ENCODE assay signal across 25 cellular contexts in the genomic region with DNA sequence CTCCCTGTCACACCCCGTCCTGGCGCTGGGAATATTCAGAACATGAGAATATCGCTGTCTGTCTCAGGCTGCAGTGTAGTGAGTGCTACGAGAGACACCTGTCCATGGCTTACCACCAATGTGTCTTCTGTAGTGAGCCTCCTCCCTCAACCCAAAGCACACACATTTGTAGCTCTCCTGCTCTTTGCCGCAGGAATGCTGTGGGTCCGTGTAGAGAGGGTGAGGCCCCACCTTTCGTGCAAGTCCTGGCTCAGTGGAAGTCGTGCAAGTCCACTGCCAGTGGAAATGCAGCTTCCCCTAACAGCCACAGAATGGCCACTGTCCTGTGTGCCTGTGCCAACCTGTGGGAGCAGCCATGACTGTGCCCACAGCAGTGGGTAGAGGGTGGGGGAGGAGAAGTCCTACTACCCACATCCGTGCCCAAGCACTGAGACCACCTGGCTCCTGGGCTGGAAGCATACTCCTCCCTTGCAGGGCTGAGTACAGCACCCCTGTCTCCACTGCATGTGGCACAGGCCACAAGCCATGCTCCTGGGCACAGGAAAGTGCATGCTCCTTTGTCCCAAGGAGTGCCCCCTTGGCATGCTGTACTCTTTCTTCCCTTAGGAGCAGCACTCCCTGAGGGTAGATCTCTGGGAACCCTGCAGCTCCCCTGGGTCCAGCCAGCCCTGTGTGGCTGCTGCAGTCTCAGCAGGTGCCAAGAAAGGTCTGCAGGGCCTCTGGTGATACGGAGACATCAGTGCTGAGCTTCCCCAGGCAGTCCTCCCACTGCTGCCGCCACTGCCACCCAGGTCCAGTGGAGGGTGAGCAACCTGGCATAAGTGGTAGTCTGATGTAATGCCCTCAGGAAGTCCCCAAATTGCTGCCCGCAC. TPM values are rescaled to one million over a fixed set of nuclear protein-coding genes. Genes with fewer than 3 reads are reported as not detected.
A peak's percentile ranks its signal among the peaks of the same experiment; 100 is the strongest.
DNase-seq lines count a peak whose midpoint lies in the region; ATAC-seq and TF ChIP-seq lines count a peak whose summit lies in the region.
"Had no signal": no experiment of that assay in that cellular context is flagged by ENCODE, and none has a peak within 500 bp of the region (broad histone marks: within the 10 kb centered on the region; RNA-seq: fewer than 3 reads in every experiment).

No MANE protein-coding gene starts in this region.

- BruUV-seq in Calu3 (replicated peaks; lab: Mats Ljungman, UMichigan), result no TSS peak

- H3K4me1 Mint-ChIP-seq in Calu3 (ENCODE audit: low read depth, unreplicated experiment), result no peaks in the 10 kb centered on the region
- peaks cover 7% of the 10 kb centered on the region for H3K4me1 Mint-ChIP-seq in nephron progenitor cell

- CTCF ChIA-PET in Calu3 (lab: Charles Lee), result no interaction called here

- no peak for DNase-seq in Calu3
- DNase-seq in Jurkat, Clone E6-1 (ENCODE audit: low read depth, low spot score), result peak; percentile 79
- no peak for DNase-seq in left colon
- DNase-seq in nephron progenitor cell, result no peak
- DNase-seq in NCI-H2107 treated with DMSO at 0.1 percent for 48 hours (lab: John Stamatoyannopoulos, UW; ENCODE audit: unreplicated experiment), result no peak
- DNase-seq in foreskin fibroblast, result no peak
- no peak for DNase-seq in NCI-H82 treated with DMSO at 0.1 percent for 48 hours (lab: John Stamatoyannopoulos, UW; ENCODE audit: unreplicated experiment)
- DNase-seq: ACHN; activated CD4-positive, alpha-beta T cell treated with anti-CD3 and anti-CD28 coated beads for 4 hours; activated gamma-delta T cell; activated T-cell treated with anti-CD3 and anti-CD28 coated beads, Interleukin-2, amount 50 U/mL, for 1 hour; adrenal gland; BE2C; CD8-positive, alpha-beta memory T cell; DMS153; H7; NCI-H1436 treated with DMSO at 0.1 percent for 48 hours; NCI-H2107; occipital lobe; SK-N-SH; stomach; T-helper 17 cell; tibial artery had no signal

- H3K9me3 Mint-ChIP-seq in Calu3 (ENCODE audit: low read depth, unreplicated experiment), result no peaks in the 10 kb centered on the region
- peaks cover 54% of the 10 kb centered on the region for H3K9me3 Mint-ChIP-seq in nephron progenitor cell

- H3K4me3 ChIP-seq in Jurkat, Clone E6-1 (ENCODE audit: low read length), result peak overlapping the region; percentile 23
- H3K4me3 ChIP-seq in foreskin fibroblast (ENCODE audit: low read depth in 1 of 2, low read length in 2 of 2), result no peak overlapping the region
- H3K4me3 ChIP-seq: adrenal gland, stomach, tibial artery had no signal

- ATAC-seq in left colon (peak; percentile 18), HG02938 (IDR thresholded peaks at IDR 0.05; ENCODE audit: unreplicated experiment) (no peak)
- ATAC-seq: T-helper 17 cell had no signal

- H3K27ac Mint-ChIP-seq in Calu3 (ENCODE audit: unreplicated experiment), result peak overlapping the region; percentile 34
- H3K27ac Mint-ChIP-seq in nephron progenitor cell, result peak overlapping the region; percentile 43

- TF ChIP-seq CTCF in Calu3 (IDR thresholded peaks at IDR 0.05; ENCODE audit: unreplicated experiment), result no peak
- no peak for TF ChIP-seq CTCF in nephron progenitor cell (IDR thresholded peaks at IDR 0.05)
- TF ChIP-seq CTCF in foreskin fibroblast (IDR thresholded peaks at IDR 0.05; ENCODE audit: low read depth, low read length), result no peak

- no peak overlapping the region for H3K4me3 Mint-ChIP-seq in Calu3 (ENCODE audit: low read depth, unreplicated experiment)
- no peak overlapping the region for H3K4me3 Mint-ChIP-seq in nephron progenitor cell
- H3K4me3 Mint-ChIP-seq: brain, T-helper 17 cell had no signal

- H3K36me3 Mint-ChIP-seq in Calu3 (ENCODE audit: insufficient read depth, unreplicated experiment) (peaks cover 11% of the 10 kb centered on the region), nephron progenitor cell (ENCODE audit: low read depth) (peaks cover 88% of the 10 kb centered on the region)

- H3K27me3 Mint-ChIP-seq in Calu3 (ENCODE audit: unreplicated experiment) (no peaks in the 10 kb centered on the region), nephron progenitor cell (ENCODE audit: low read depth, poor library complexity) (no peaks in the 10 kb centered on the region)
- H3K27me3 Mint-ChIP-seq: brain; CD8-positive, alpha-beta memory T cell; T-helper 17 cell had no signal

- intact Hi-C loops in Calu3 (cut with micrococcal nuclease; ENCODE audit: unreplicated experiment), result no loop called here
- intact Hi-C loops in left colon (cut with DNase I, micrococcal nuclease), result no loop called here

RNA-seq across cellular contexts. Expression of a gene that starts 28.0 kb away (rescaled TPM):
- total RNA-seq in Calu3 (2022), result 109 and 127 TPM in 2 replicates
- 53.7 TPM for polyA plus RNA-seq in Jurkat, Clone E6-1 (2012; ENCODE audit: insufficient read depth, insufficient read length)
- 100 to 1,000 TPM in 1 of 2 donors, 10 to 100 TPM in 1; 97.3 to 100 TPM for total RNA-seq in left colon
